34 cellular contexts compared by ENCODE assay signal in genomic region chr4:132230025-132230424, GRCh38.
"Had no signal": no experiment of that assay in that cellular context is flagged by ENCODE, and none has a peak within 500 bp of the region (broad histone marks: within the 10 kb centered on the region; RNA-seq: fewer than 3 reads in every experiment).

No MANE protein-coding gene starts in this region.

- H3K36me3 ChIP-seq: ascending aorta, cardiac muscle cell, SJCRH30, WERI-Rb-1 had no signal

- H2AFZ ChIP-seq: PC-9 had no signal

- DNase-seq: activated CD4-positive, alpha-beta memory T cell treated with anti-CD3 and anti-CD28 coated beads, Interleukin-2, amount 10 ng/mL, durations not matched to agents 7 days and 5 days; activated CD4-positive, alpha-beta T cell treated with anti-CD3 and anti-CD28 coated beads for 1 hour; activated CD4-positive, alpha-beta T cell treated with anti-CD3 and anti-CD28 coated beads for 48 hours; activated CD4-positive, CD25-positive, alpha-beta regulatory T cell; activated CD8-positive, alpha-beta memory T cell treated with anti-CD3 and anti-CD28 coated beads for 24 hours; activated CD8-positive, alpha-beta memory T cell treated with anti-CD3 and anti-CD28 coated beads, Interleukin-2, amount 10 ng/mL, durations not matched to agents 7 days and 5 days; activated CD8-positive, alpha-beta memory T cell treated with anti-CD3 and anti-CD28 coated beads, Interleukin-2, amount 50 U/mL, for 48 hours; activated effector memory CD4-positive, alpha-beta T cell treated with Interleukin-2 at 50 U/mL for 16 hours; activated naive CD4-positive, alpha-beta T cell; activated naive CD4-positive, alpha-beta T cell treated with anti-CD3 and anti-CD28 coated beads, Interleukin-2, amount 50 U/mL, for 16 hours; activated naive CD8-positive, alpha-beta T cell treated with anti-CD3 and anti-CD28 coated beads for 36 hours; activated T-cell treated with anti-CD3 and anti-CD28 coated beads, Interleukin-2, amount 50 U/mL, for 48 hours; amniotic stem cell; Kasumi-1; KBM-7; MM.1S; MV-4-11; NCI-H1092; NCI-H1436 treated with DMSO at 0.1 percent for 48 hours; NCI-H1694 treated with DMSO at 0.1 percent for 48 hours; NCI-H2029; NCI-H226; NCI-H446 treated with DMSO at 0.1 percent for 48 hours; NCI-H524; NCI-H69; NCI-H82; PC-9; SHP77; SJCRH30; T1000; WERI-Rb-1 had no signal

- H3K9me3 ChIP-seq: ascending aorta, SJCRH30 had no signal

- H3K4me1 ChIP-seq: ascending aorta, SJCRH30 had no signal

- H3K27ac ChIP-seq: ascending aorta, cardiac muscle cell, PC-9, SJCRH30, SK-N-MC, WERI-Rb-1 had no signal

- H3K4me3 ChIP-seq: ascending aorta, cardiac muscle cell, PC-9, SJCRH30, SK-N-MC had no signal

- ATAC-seq: activated CD8-positive, alpha-beta memory T cell treated with anti-CD3 and anti-CD28 coated beads, Interleukin-2, amount 10 ng/mL, durations not matched to agents 7 days and 5 days had no signal

- H3K4me2 ChIP-seq: PC-9 had no signal

- H3K27me3 ChIP-seq: ascending aorta, cardiac muscle cell, SJCRH30 had no signal
